In the genomic region with DNA sequence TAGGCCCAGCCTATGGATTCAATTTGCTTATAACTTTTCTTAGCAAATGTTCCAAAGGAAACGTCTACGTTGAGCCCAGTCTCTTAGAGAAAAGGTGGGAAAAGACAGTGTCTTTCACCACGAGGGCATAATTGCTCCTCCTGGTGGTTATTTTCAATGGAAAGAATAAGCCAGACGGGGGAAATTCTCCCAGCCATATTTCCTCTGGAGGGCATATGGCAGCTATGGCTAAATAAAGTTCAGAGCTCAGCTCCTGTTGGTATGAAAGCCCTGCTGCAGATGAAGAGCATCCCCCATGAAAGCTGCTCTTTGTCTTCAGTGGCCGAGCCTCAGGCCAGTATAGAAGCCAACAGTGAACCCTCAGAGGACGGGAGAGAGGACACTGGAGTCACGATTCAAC, we compare ENCODE assay signal across 13 cellular contexts.
A peak's percentile ranks its signal among the peaks of the same experiment; 100 is the strongest.
DNase-seq lines count a peak whose midpoint lies in the region; ATAC-seq, FAIRE-seq and TF ChIP-seq lines count a peak whose summit lies in the region.
"Had no signal": no experiment of that assay in that cellular context is flagged by ENCODE, and none has a peak within 500 bp of the region (broad histone marks: within the 10 kb centered on the region; RNA-seq: fewer than 3 reads in every experiment).

No MANE protein-coding gene starts in this region.

- peaks cover 8% of the 10 kb centered on the region for H3K4me1 Mint-ChIP-seq in neural crest cell
- no peaks in the 10 kb centered on the region for H3K4me1 Mint-ChIP-seq in activated CD4-positive, alpha-beta T cell treated with anti-CD3 and anti-CD28 coated beads for 36 hours
- H3K4me1 Mint-ChIP-seq: mesothelial cell of epicardium had no signal

- H3K4me3 Mint-ChIP-seq in neural crest cell = no peak overlapping the region
- H3K4me3 Mint-ChIP-seq in activated CD4-positive, alpha-beta T cell treated with anti-CD3 and anti-CD28 coated beads for 36 hours = no peak overlapping the region
- H3K4me3 Mint-ChIP-seq: mesothelial cell of epicardium had no signal

- no peak overlapping the region for H3K23ac ChIP-seq in H1 (ENCODE audit: insufficient read length)

- CTCF ChIA-PET in H1 (lab: Charles Lee; ENCODE audit: partially characterized antibody) = interaction anchor here (0.7 to 2.3 kb wide), 12 partner anchors 9 to 318 kb away, joined by 3 to 8 read pairs (median 3); no protein-coding TSS in a partner anchor
- CTCF ChIA-PET in activated CD4-positive, alpha-beta T cell treated with anti-CD3 and anti-CD28 coated beads for 36 hours (lab: Charles Lee) = interaction anchor here (0.6 kb wide), 1 partner anchor 8 kb away, joined by 3 read pairs; no protein-coding TSS in a partner anchor

- H3K79me1 ChIP-seq in H1 (ENCODE audit: low read depth, low read length) = no peaks in the 10 kb centered on the region

- H3K27me3 Mint-ChIP-seq in neural crest cell (ENCODE audit: low read depth) = no peaks in the 10 kb centered on the region
- peaks cover 11% of the 10 kb centered on the region for H3K27me3 Mint-ChIP-seq in activated CD4-positive, alpha-beta T cell treated with anti-CD3 and anti-CD28 coated beads for 36 hours

- H3K79me2 ChIP-seq in H1 (ENCODE audit: control insufficient read depth in 1 of 2, insufficient read depth in 2 of 2, low read length in 2 of 2) = no peaks in the 10 kb centered on the region

- no peak overlapping the region for H3K9ac ChIP-seq in H1 (replicated peaks in 1 of 4; ENCODE audit: extremely low read depth in 1 of 4, low read depth in 3 of 4, low read length in 3 of 4)

- no peak for FAIRE-seq in H1 (lab: Jason Lieb, UNC)
- FAIRE-seq: GM18507, small intestine had no signal

- H4K91ac ChIP-seq in H1 (replicated peaks; ENCODE audit: insufficient read length, low read length) = no peak overlapping the region

- H2BK120ac ChIP-seq in H1 (replicated peaks; ENCODE audit: low read depth, low read length) = no peak overlapping the region

- no peaks in the 10 kb centered on the region; a peak in 1 of 7 replicates for H3K27me3 ChIP-seq in H1 (replicated peaks in 1 of 4; ENCODE audit: control insufficient read depth in 3 of 4, extremely low read depth in 1 of 4, insufficient read depth in 3 of 4, low read length in 3 of 4)

- no peak overlapping the region for H4K5ac ChIP-seq in H1 (ENCODE audit: insufficient read length, low read depth, low read length)

- TF ChIP-seq RAD21 in H1 (IDR thresholded peaks at IDR 0.05 in 1 of 2, conservative IDR thresholded peaks at IDR 0.05 in 1 of 2; ENCODE audit: low read depth in 2 of 2, low read length in 2 of 2) = peak; percentile 69 to 75

- intact Hi-C loops in activated CD4-positive, alpha-beta T cell treated with anti-CD3 and anti-CD28 coated beads for 36 hours (cut with DNase I, micrococcal nuclease) = no loop called here

- no peak overlapping the region for H2BK5ac ChIP-seq in H1 (ENCODE audit: low read depth, low read length)

- H3K9me3 ChIP-seq in H1 (ENCODE audit: insufficient read depth in 2 of 2, low read depth in 1 of 2, low read length in 1 of 2) = no peaks in the 10 kb centered on the region

- H3K4me1 ChIP-seq in H1 (replicated peaks in 1 of 4; ENCODE audit: control insufficient read depth in 3 of 4, insufficient read depth in 4 of 4, low read length in 3 of 4) = peaks cover 3 to 6% (median 5%) of the 10 kb centered on the region in 4 experiments; a peak in 5 of 7 replicates

- no peak overlapping the region for H2BK12ac ChIP-seq in H1 (ENCODE audit: low read depth, low read length)

- no peak overlapping the region for H3K27ac ChIP-seq in H1 (ENCODE audit: low read depth, low read length)

- ATAC-seq in activated CD4-positive, alpha-beta T cell treated with anti-CD3 and anti-CD28 coated beads for 36 hours = no peak
- no peak for ATAC-seq in HG02623 (IDR thresholded peaks at IDR 0.05; ENCODE audit: unreplicated experiment)
- no peak for ATAC-seq in GM19455 (IDR thresholded peaks at IDR 0.05; ENCODE audit: unreplicated experiment)
- ATAC-seq in HG02970 (IDR thresholded peaks at IDR 0.05; ENCODE audit: low FRiP score, unreplicated experiment) = no peak

- no peaks in the 10 kb centered on the region for H3K36me3 ChIP-seq in H1 (ENCODE audit: control insufficient read depth in 2 of 4, insufficient read depth in 4 of 4, low read length in 3 of 4)

- no peak overlapping the region for H3K4ac ChIP-seq in H1 (replicated peaks; ENCODE audit: insufficient read length, low read depth, low read length)

- H4K20me1 ChIP-seq in H1 (replicated peaks in 1 of 2; ENCODE audit: control insufficient read depth in 1 of 2, insufficient read depth in 2 of 2, low read length in 2 of 2) = no peaks in the 10 kb centered on the region

- no peak overlapping the region for H4K8ac ChIP-seq in H1 (ENCODE audit: extremely low read depth, insufficient read depth, low read length)

- H3K4me3 ChIP-seq in H1 (ENCODE audit: extremely low read depth in 1 of 4, insufficient read depth in 2 of 4, low read depth in 3 of 4, low read length in 4 of 4) = no peak overlapping the region

- no peak overlapping the region for H2BK20ac ChIP-seq in H1 (ENCODE audit: low read length)

- no peak overlapping the region for H2BK15ac ChIP-seq in H1 (ENCODE audit: low read length)

- no peaks in the 10 kb centered on the region for H3K36me3 Mint-ChIP-seq in neural crest cell (ENCODE audit: low read depth)
- no peaks in the 10 kb centered on the region for H3K36me3 Mint-ChIP-seq in activated CD4-positive, alpha-beta T cell treated with anti-CD3 and anti-CD28 coated beads for 36 hours (ENCODE audit: low read depth)
- H3K36me3 Mint-ChIP-seq: mesothelial cell of epicardium had no signal

- H3K27ac Mint-ChIP-seq in neural crest cell (ENCODE audit: unreplicated experiment) = no peak overlapping the region
- H3K27ac Mint-ChIP-seq in activated CD4-positive, alpha-beta T cell treated with anti-CD3 and anti-CD28 coated beads for 36 hours = no peak overlapping the region
- H3K27ac Mint-ChIP-seq: mesothelial cell of epicardium had no signal

- H3K9me3 Mint-ChIP-seq in neural crest cell = no peaks in the 10 kb centered on the region
- no peaks in the 10 kb centered on the region for H3K9me3 Mint-ChIP-seq in activated CD4-positive, alpha-beta T cell treated with anti-CD3 and anti-CD28 coated beads for 36 hours (ENCODE audit: low read depth)
- H3K9me3 Mint-ChIP-seq: mesothelial cell of epicardium had no signal

- peak in 2 of 3 experiments; percentile 50 to 54; a peak in 3 of 4 replicates for TF ChIP-seq CTCF in H1 (IDR thresholded peaks at IDR 0.05; ENCODE audit: control extremely low read depth in 1 of 3, insufficient read depth in 1 of 3, low read depth in 1 of 3, low read length in 3 of 3)
- peak; percentile 53 for TF ChIP-seq CTCF in neural crest cell (conservative IDR thresholded peaks at IDR 0.05)

- 72% methylated on average over 7 of the region's 7 CpGs; no CpG with 5 or more reads in 1 of the 2 experiments for WGBS in H1 (ENCODE audit: extremely low coverage in 1 of 2, insufficient coverage in 1 of 2, insufficient read length in 1 of 2, insufficient replicate concordance in 2 of 2, low coverage in 1 of 2, low lambda C conversion rate in 2 of 2, missing lambda C conversion rate in 1 of 2), 2 experiments

- H3K56ac ChIP-seq in H1 (replicated peaks; ENCODE audit: insufficient read length, low read depth, low read length) = no peak overlapping the region

- no peaks in the 10 kb centered on the region for H3K23me2 ChIP-seq in H1 (ENCODE audit: low read depth, low read length)

- H3K14ac ChIP-seq in H1 (ENCODE audit: insufficient read length) = no peak overlapping the region

- H3K4me2 ChIP-seq in H1 (ENCODE audit: insufficient read depth in 1 of 2, low read depth in 2 of 2, low read length in 2 of 2) = no peak overlapping the region

- TF ChIP-seq EP300 in H1 (IDR thresholded peaks at IDR 0.05; ENCODE audit: borderline replicate concordance in 1 of 2, low read depth in 2 of 2, low read length in 2 of 2) = no peak

- DNase-seq in DMS 273 treated with DMSO at 0.1 percent for 48 hours (lab: John Stamatoyannopoulos, UW) = peak; percentile 3
- peak; percentile 23 for DNase-seq in NCI-H2227 (lab: John Stamatoyannopoulos, UW; ENCODE audit: unreplicated experiment)
- DNase-seq in H1 (ENCODE audit: low read depth in 1 of 2, low spot score in 2 of 2) = no peak
- DNase-seq in neural crest cell (ENCODE audit: low read depth, low spot score) = peak; percentile 5
- no peak for DNase-seq in activated CD4-positive, alpha-beta T cell treated with anti-CD3 and anti-CD28 coated beads for 36 hours
- DNase-seq: activated CD4-positive, alpha-beta T cell treated with anti-CD3 and anti-CD28 coated beads for 4 hours; activated gamma-delta T cell treated with Interleukin-2 at 50 U/mL for 16 hours; small intestine had no signal

- H3K18ac ChIP-seq in H1 (ENCODE audit: extremely low read depth, low read length) = no peak overlapping the region

- H2AK5ac ChIP-seq in H1 (ENCODE audit: low read depth, low read length) = no peak overlapping the region

- POLR2A ChIA-PET in H1 (lab: Charles Lee; ENCODE audit: partially characterized antibody) = no interaction called here
- POLR2A ChIA-PET in activated CD4-positive, alpha-beta T cell treated with anti-CD3 and anti-CD28 coated beads for 36 hours (lab: Charles Lee) = no interaction called here

- no peak for TF ChIP-seq POLR2A in H1 (IDR thresholded peaks at IDR 0.05; ENCODE audit: control extremely low read depth in 1 of 2, low read depth in 2 of 2, low read length in 2 of 2)

- no peak overlapping the region for H2AFZ ChIP-seq in H1 (ENCODE audit: low read length)

TF ChIP-seq in H1, 55 proteins besides CTCF, POLR2A, EP300 and RAD21:
- TF ChIP-seq TAF7 (optimal IDR thresholded peaks at IDR 0.05; ENCODE audit: borderline replicate concordance, low read depth, low read length) = no peak
- TF ChIP-seq KDM5A (IDR thresholded peaks at IDR 0.05; ENCODE audit: low read length) = no peak
- TF ChIP-seq, protein P1, sequence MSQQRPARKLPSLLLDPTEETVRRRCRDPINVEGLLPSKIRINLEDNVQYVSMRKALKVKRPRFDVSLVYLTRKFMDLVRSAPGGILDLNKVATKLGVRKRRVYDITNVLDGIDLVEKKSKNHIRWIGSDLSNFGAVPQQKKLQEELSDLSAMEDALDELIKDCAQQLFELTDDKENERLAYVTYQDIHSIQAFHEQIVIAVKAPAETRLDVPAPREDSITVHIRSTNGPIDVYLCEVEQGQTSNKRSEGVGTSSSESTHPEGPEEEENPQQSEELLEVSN (IDR thresholded peaks at IDR 0.05) = peak; percentile 98
- 0 out of 2 replicates have a peak, but pooled peaks have one; percentile 39 for TF ChIP-seq YY1 (IDR thresholded peaks at IDR 0.05; ENCODE audit: low read depth, low read length)
- TF ChIP-seq, protein P2, sequence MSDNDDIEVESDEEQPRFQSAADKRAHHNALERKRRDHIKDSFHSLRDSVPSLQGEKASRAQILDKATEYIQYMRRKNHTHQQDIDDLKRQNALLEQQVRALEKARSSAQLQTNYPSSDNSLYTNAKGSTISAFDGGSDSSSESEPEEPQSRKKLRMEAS (IDR thresholded peaks at IDR 0.05) = peak; percentile 90

Comparison
In these comparisons a context has a peak if more than half of its experiments do, and no peak if none do; other contexts are left out.
1. DNase-seq: peak in DMS 273 treated with DMSO at 0.1 percent for 48 hours (single experiment), NCI-H2227 (single experiment) and neural crest cell (single experiment); none in H1 (0 of 2) and activated CD4-positive, alpha-beta T cell treated with anti-CD3 and anti-CD28 coated beads for 36 hours (single experiment).